Comparison of ENCODE assay signal across 9 cellular contexts in the genomic region with DNA sequence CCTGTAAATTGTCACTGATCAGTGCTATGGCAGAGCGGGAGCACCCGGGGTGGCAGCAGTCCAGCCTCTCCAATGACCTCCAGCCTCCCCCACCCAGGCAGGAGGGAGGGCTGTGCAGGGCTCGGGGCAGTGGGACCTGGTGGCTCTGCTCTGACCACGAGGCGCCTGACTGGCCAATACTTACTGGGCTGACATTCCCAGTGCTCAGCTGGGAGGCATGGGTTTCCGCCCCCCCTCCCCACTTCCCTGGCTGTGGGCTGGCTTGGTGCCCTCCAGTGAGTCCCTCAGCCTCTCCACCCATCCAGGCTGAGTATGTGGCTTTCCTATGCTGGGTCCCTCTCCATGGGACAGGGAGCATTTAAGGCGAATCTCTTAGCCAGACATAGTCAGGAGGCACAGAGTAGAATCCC. TPM values are rescaled to one million over a fixed set of nuclear protein-coding genes. Genes with fewer than 3 reads are reported as not detected.
A peak's percentile ranks its signal among the peaks of the same experiment; 100 is the strongest.
DNase-seq lines count a peak whose midpoint lies in the region; ATAC-seq, FAIRE-seq and TF ChIP-seq lines count a peak whose summit lies in the region.
"Had no signal": no experiment of that assay in that cellular context is flagged by ENCODE, and none has a peak within 500 bp of the region (broad histone marks: within the 10 kb centered on the region; RNA-seq: fewer than 3 reads in every experiment).

No MANE protein-coding gene starts in this region.

- no peak for TF ChIP-seq CTCF in brain microvascular endothelial cell (IDR thresholded peaks at IDR 0.05; ENCODE audit: low read depth, low read length, missing control alignments)
- TF ChIP-seq CTCF in kidney (IDR thresholded peaks at IDR 0.05; ENCODE audit: borderline replicate concordance, extremely low read depth, insufficient read depth), result no peak

- no peak for ATAC-seq in activated CD8-positive, alpha-beta memory T cell treated with anti-CD3 and anti-CD28 coated beads, Interleukin-2, amount 10 ng/mL, durations not matched to agents 7 days and 5 days

- no peaks in the 10 kb centered on the region for H3K9me3 ChIP-seq in kidney (ENCODE audit: control insufficient read depth in 1 of 2, low read length in 2 of 2)

- CTCF ChIA-PET in activated CD8-positive, alpha-beta memory T cell treated with anti-CD3 and anti-CD28 coated beads, Interleukin-2, amount 10 ng/mL, durations not matched to agents 7 days and 5 days (lab: Charles Lee), result interaction anchor here (0.8 to 0.9 kb wide), 2 partner anchors 11 to 338 kb away, joined by 3 read pairs; no protein-coding TSS in a partner anchor

- H3K4me3 ChIP-seq in brain microvascular endothelial cell (ENCODE audit: low read depth, low read length) (peak overlapping the region; percentile 86), kidney (ENCODE audit: low read length in 2 of 2) (peak overlapping the region; percentile 72 to 81)

- peak overlapping the region; percentile 81 for H3K27ac Mint-ChIP-seq in activated CD8-positive, alpha-beta memory T cell treated with anti-CD3 and anti-CD28 coated beads, Interleukin-2, amount 10 ng/mL, durations not matched to agents 7 days and 5 days
- peak overlapping the region; percentile 93 for H3K27ac Mint-ChIP-seq in stimulated activated naive CD8-positive, alpha-beta T cell treated with anti-CD3 and anti-CD28 coated beads, Interleukin-15, Interleukin-2, amounts not matched to agents 100 ng/mL and 50 ng/mL, for 24 hours

- peaks cover 61% of the 10 kb centered on the region for H3K4me1 Mint-ChIP-seq in activated CD8-positive, alpha-beta memory T cell treated with anti-CD3 and anti-CD28 coated beads, Interleukin-2, amount 10 ng/mL, durations not matched to agents 7 days and 5 days
- peaks cover 58% of the 10 kb centered on the region for H3K4me1 Mint-ChIP-seq in stimulated activated naive CD8-positive, alpha-beta T cell treated with anti-CD3 and anti-CD28 coated beads, Interleukin-15, Interleukin-2, amounts not matched to agents 100 ng/mL and 50 ng/mL, for 24 hours (ENCODE audit: low read depth)

- H3K27me3 ChIP-seq in brain microvascular endothelial cell (replicated peaks), result no peaks in the 10 kb centered on the region

- DNase-seq in activated CD8-positive, alpha-beta memory T cell treated with anti-CD3 and anti-CD28 coated beads, Interleukin-2, amount 10 ng/mL, durations not matched to agents 7 days and 5 days, result peak; percentile 55
- no peak for DNase-seq in activated CD8-positive, alpha-beta memory T cell treated with anti-CD3 and anti-CD28 coated beads for 24 hours
- no peak for DNase-seq in brain microvascular endothelial cell
- peak; percentile 89 for DNase-seq in kidney
- DNase-seq in GF-D8 (lab: John Stamatoyannopoulos, UW), result no peak
- no peak for DNase-seq in NCI-H1436 (lab: John Stamatoyannopoulos, UW)
- no peak for DNase-seq in UCSD-AML1 (lab: John Stamatoyannopoulos, UW; ENCODE audit: unreplicated experiment)

- peak overlapping the region; percentile 77 for H3K4me3 Mint-ChIP-seq in activated CD8-positive, alpha-beta memory T cell treated with anti-CD3 and anti-CD28 coated beads, Interleukin-2, amount 10 ng/mL, durations not matched to agents 7 days and 5 days
- H3K4me3 Mint-ChIP-seq in stimulated activated naive CD8-positive, alpha-beta T cell treated with anti-CD3 and anti-CD28 coated beads, Interleukin-15, Interleukin-2, amounts not matched to agents 100 ng/mL and 50 ng/mL, for 24 hours, result peak overlapping the region; percentile 90

- no peaks in the 10 kb centered on the region for H3K9me3 Mint-ChIP-seq in activated CD8-positive, alpha-beta memory T cell treated with anti-CD3 and anti-CD28 coated beads, Interleukin-2, amount 10 ng/mL, durations not matched to agents 7 days and 5 days (ENCODE audit: low read depth)
- H3K9me3 Mint-ChIP-seq in stimulated activated naive CD8-positive, alpha-beta T cell treated with anti-CD3 and anti-CD28 coated beads, Interleukin-15, Interleukin-2, amounts not matched to agents 100 ng/mL and 50 ng/mL, for 24 hours, result no peaks in the 10 kb centered on the region

- H3K27me3 Mint-ChIP-seq in activated CD8-positive, alpha-beta memory T cell treated with anti-CD3 and anti-CD28 coated beads, Interleukin-2, amount 10 ng/mL, durations not matched to agents 7 days and 5 days, result no peaks in the 10 kb centered on the region
- H3K27me3 Mint-ChIP-seq in stimulated activated naive CD8-positive, alpha-beta T cell treated with anti-CD3 and anti-CD28 coated beads, Interleukin-15, Interleukin-2, amounts not matched to agents 100 ng/mL and 50 ng/mL, for 24 hours, result no peaks in the 10 kb centered on the region

- no peak for FAIRE-seq in kidney (lab: Jason Lieb, UNC)

- intact Hi-C loops in kidney (cut with DNase I), result no loop called here

- peaks cover 13% of the 10 kb centered on the region for H3K36me3 ChIP-seq in brain microvascular endothelial cell (replicated peaks)
- H3K36me3 ChIP-seq in kidney (ENCODE audit: control insufficient read depth in 1 of 2, insufficient read depth in 2 of 2, low read length in 2 of 2), result peaks cover 3 to 9% of the 10 kb centered on the region in 2 donors

- H3K27ac ChIP-seq in brain microvascular endothelial cell, result peak overlapping the region; percentile 57
- peak overlapping the region; percentile 83 to 95 for H3K27ac ChIP-seq in kidney (ENCODE audit: low read depth in 2 of 2, low read length in 2 of 2)
- H3K27ac ChIP-seq: C4-2B had no signal

- H3K36me3 Mint-ChIP-seq in activated CD8-positive, alpha-beta memory T cell treated with anti-CD3 and anti-CD28 coated beads, Interleukin-2, amount 10 ng/mL, durations not matched to agents 7 days and 5 days, result peaks cover 17% of the 10 kb centered on the region
- H3K36me3 Mint-ChIP-seq in stimulated activated naive CD8-positive, alpha-beta T cell treated with anti-CD3 and anti-CD28 coated beads, Interleukin-15, Interleukin-2, amounts not matched to agents 100 ng/mL and 50 ng/mL, for 24 hours (ENCODE audit: low read depth), result peaks cover 23% of the 10 kb centered on the region

- peaks cover 16 to 20% of the 10 kb centered on the region in 2 donors for H3K4me1 ChIP-seq in kidney (ENCODE audit: control insufficient read depth in 1 of 2, insufficient read depth in 1 of 2, low read depth in 1 of 2, low read length in 2 of 2)

- in situ Hi-C loops in brain microvascular endothelial cell (cut with HindIII; ENCODE audit: low pct_ligation_motif_present, low sequenced_read_pairs), result no loop called here

- peak overlapping the region; percentile 56 to 64 for H3K9ac ChIP-seq in kidney (ENCODE audit: low read length in 2 of 2)

RNA-seq across cellular contexts. Expression of gene SOCS3, which starts 2.7 kb away (rescaled TPM):
- total RNA-seq in activated CD8-positive, alpha-beta memory T cell treated with anti-CD3 and anti-CD28 coated beads, Interleukin-2, amount 10 ng/mL, durations not matched to agents 7 days and 5 days, result 10 to 100 TPM in 1 of 2 experiments, 1 to 10 TPM in 1; 9.9 to 21.3 TPM
- total RNA-seq in kidney, result 110 TPM
- polyA plus RNA-seq in kidney (ENCODE audit: insufficient read depth, low read depth, low replicate concordance), result 31.2 TPM

RNA-seq across cellular contexts. Expression of gene PGS1, which starts 21.3 kb away (rescaled TPM):
- total RNA-seq in activated CD8-positive, alpha-beta memory T cell treated with anti-CD3 and anti-CD28 coated beads, Interleukin-2, amount 10 ng/mL, durations not matched to agents 7 days and 5 days, result 10 to 100 TPM; 52.2 to 70.2 TPM
- 65.4 TPM for total RNA-seq in kidney
- polyA plus RNA-seq in kidney (ENCODE audit: insufficient read depth, low read depth, low replicate concordance), result 15.6 TPM

Comparison
In these comparisons a context has a peak if more than half of its experiments do, and no peak if none do; other contexts are left out.
1. DNase-seq: peak in activated CD8-positive, alpha-beta memory T cell treated with anti-CD3 and anti-CD28 coated beads, Interleukin-2, amount 10 ng/mL, durations not matched to agents 7 days and 5 days (single experiment) and kidney (single experiment); none in activated CD8-positive, alpha-beta memory T cell treated with anti-CD3 and anti-CD28 coated beads for 24 hours (single experiment), brain microvascular endothelial cell (single experiment), GF-D8 (single experiment), NCI-H1436 (single experiment) and UCSD-AML1 (single experiment).